ENCODE assay signal across 8 cellular contexts in genomic region chr1:165257969-165258459, GRCh38.
DNase-seq lines count a peak whose midpoint lies in the region; ATAC-seq and TF ChIP-seq lines count a peak whose summit lies in the region.

No MANE protein-coding gene starts in this region.

- H3K4me1 ChIP-seq in HAP-1 (no peaks in the 10 kb centered on the region), SK-N-SH (ENCODE audit: control insufficient read depth in 1 of 2, insufficient read depth in 2 of 2, low read depth in 1 of 2, low read length in 1 of 2) (no peaks in the 10 kb centered on the region; a peak in 1 of 4 replicates), lung (ENCODE audit: control insufficient read depth in 2 of 2, insufficient read depth in 2 of 2, low read length in 2 of 2) (no peaks in the 10 kb centered on the region), tibial nerve (no peaks in the 10 kb centered on the region)

- peak; percentile 59 for TF ChIP-seq RAD21 in SK-N-SH (IDR thresholded peaks at IDR 0.05; ENCODE audit: low read length)

- no peak for TF ChIP-seq EP300 in SK-N-SH (IDR thresholded peaks at IDR 0.05; ENCODE audit: borderline replicate concordance in 1 of 2, low read depth in 1 of 2, low read length in 1 of 2)
- no peak for TF ChIP-seq EP300 in tibial nerve (IDR thresholded peaks at IDR 0.05)

- POLR2A ChIA-PET in SK-N-SH (lab: Yijun Ruan, JAX) = no interaction called here

- H4K20me1 ChIP-seq in SK-N-SH (ENCODE audit: insufficient read depth) = no peaks in the 10 kb centered on the region

- H3K4me2 ChIP-seq in SK-N-SH = no peak overlapping the region

- ATAC-seq in lung (ENCODE audit: insufficient read depth, low FRiP score) (no peak), GM21447 (IDR thresholded peaks at IDR 0.05; ENCODE audit: unreplicated experiment) (no peak)

- in situ Hi-C loops in HAP-1 (cut with MboI; ENCODE audit: low sequenced_read_pairs) = no loop called here

- TF ChIP-seq POLR2A in tibial nerve (IDR thresholded peaks at IDR 0.05) = no peak

- H2AFZ ChIP-seq in SK-N-SH (ENCODE audit: low read depth) = no peak overlapping the region

- CTCF ChIA-PET in SK-N-SH (lab: Yijun Ruan, JAX) = interaction anchor here (0.6 to 3.4 kb wide), 24 partner anchors 10 to 379 kb away, joined by 3 to 14 read pairs (median 4); no protein-coding TSS in a partner anchor

- H3K9me2 ChIP-seq in SK-N-SH = no peaks in the 10 kb centered on the region

- peak; percentile 24 for DNase-seq in GM04504 (ENCODE audit: low read depth)
- peak; percentile 46 to 83 for DNase-seq in HAP-1 (ENCODE audit: low spot score in 2 of 2)
- DNase-seq in NCI-H1092 (lab: John Stamatoyannopoulos, UW) = peak; percentile 93
- peak; percentile 63 for DNase-seq in SK-N-SH
- DNase-seq in ecto neural progenitor cell (ENCODE audit: low spot score) = peak; percentile 87
- peak; percentile 49 for DNase-seq in lung (ENCODE audit: low spot score)
- peak; percentile 59 to 87 for DNase-seq in tibial nerve (ENCODE audit: low spot score in 2 of 2)

- TF ChIP-seq CTCF in SK-N-SH (IDR thresholded peaks at IDR 0.05) (peak; percentile 74), lung (IDR thresholded peaks at IDR 0.05; ENCODE audit: control extremely low read depth, extremely low read depth) (no peak), tibial nerve (IDR thresholded peaks at IDR 0.05) (peak; percentile 23 to 63 (median 26))

- no peak overlapping the region for H3K9ac ChIP-seq in SK-N-SH

- H3K4me3 ChIP-seq in HAP-1 (no peak overlapping the region), SK-N-SH (ENCODE audit: low read depth in 2 of 2, low read length in 1 of 2) (peak overlapping the region in 1 of 2 experiments; percentile 47; a peak in 1 of 4 replicates), lung (no peak overlapping the region), tibial nerve (no peak overlapping the region)

- H3K79me2 ChIP-seq in SK-N-SH (ENCODE audit: insufficient read depth) = no peaks in the 10 kb centered on the region

- H3K27ac ChIP-seq in SK-N-SH (ENCODE audit: low read depth in 2 of 2, low read length in 1 of 2) = no peak overlapping the region
- no peak overlapping the region for H3K27ac ChIP-seq in lung (ENCODE audit: low read depth in 1 of 2, low read length in 1 of 2)
- no peak overlapping the region for H3K27ac ChIP-seq in tibial nerve

- H3K27me3 ChIP-seq in HAP-1 (ENCODE audit: low read depth) (no peaks in the 10 kb centered on the region), SK-N-SH (ENCODE audit: insufficient read depth) (no peaks in the 10 kb centered on the region), lung (ENCODE audit: control insufficient read depth, insufficient read depth) (peaks cover 5% of the 10 kb centered on the region), tibial nerve (no peaks in the 10 kb centered on the region)

- WGBS in SK-N-SH (ENCODE audit: low lambda C conversion rate) = 0% methylated on average over 3 of the region's 3 CpGs
- WGBS in lung, 2 donors = 35 to 40% methylated on average over 3 of the region's 3 CpGs
- WGBS in tibial nerve, 2 donors = 34 to 46% methylated on average over 3 of the region's 3 CpGs

- H3F3A ChIP-seq in SK-N-SH (replicated peaks; ENCODE audit: insufficient read depth) = no peaks in the 10 kb centered on the region

- H3K9me3 ChIP-seq in HAP-1 (no peaks in the 10 kb centered on the region), SK-N-SH (no peaks in the 10 kb centered on the region), lung (ENCODE audit: control insufficient read depth in 2 of 2, insufficient read depth in 1 of 2, low read length in 1 of 2) (peaks cover 0 to 3% of the 10 kb centered on the region in 2 donors), tibial nerve (no peaks in the 10 kb centered on the region)

- H3K36me3 ChIP-seq in HAP-1 (replicated peaks) (no peaks in the 10 kb centered on the region), SK-N-SH (replicated peaks in 1 of 2; ENCODE audit: control insufficient read depth in 1 of 2, insufficient read depth in 2 of 2, low read length in 1 of 2) (no peaks in the 10 kb centered on the region), lung (ENCODE audit: control insufficient read depth in 2 of 2, insufficient read depth in 2 of 2, low read length in 2 of 2) (no peaks in the 10 kb centered on the region), tibial nerve (no peaks in the 10 kb centered on the region)

TF ChIP-seq in SK-N-SH, 30 proteins besides CTCF, POLR2A, EP300 and RAD21:
- TF ChIP-seq GATA2 (CRISPR knock-in tag; IDR thresholded peaks at IDR 0.05) = no peak
- TF ChIP-seq IRF3 (IDR thresholded peaks at IDR 0.05; ENCODE audit: low read depth, low read length) = no peak
- TF ChIP-seq FOXJ3 (CRISPR knock-in tag; IDR thresholded peaks at IDR 0.05) = no peak
- peak; percentile 87 for TF ChIP-seq RFX5 (IDR thresholded peaks at IDR 0.05; ENCODE audit: low read length)
- peak; percentile 53; the same call in 1 of the 2 replicates for TF ChIP-seq NFIC (IDR thresholded peaks at IDR 0.05; ENCODE audit: borderline replicate concordance)
- no peak for TF ChIP-seq TAF1 (IDR thresholded peaks at IDR 0.05; ENCODE audit: borderline replicate concordance, low read depth, low read length)
- peak; percentile 21; the same call in 1 of the 2 replicates for TF ChIP-seq SMC3 (IDR thresholded peaks at IDR 0.05; ENCODE audit: low read depth, low read length)
- TF ChIP-seq TCF12 (IDR thresholded peaks at IDR 0.05) = no peak
- no peak for TF ChIP-seq USF2 (IDR thresholded peaks at IDR 0.05; ENCODE audit: borderline replicate concordance, low read depth, low read length)
- no peak for TF ChIP-seq REST (IDR thresholded peaks at IDR 0.05; ENCODE audit: low read depth, low read length)
- no peak for TF ChIP-seq TEAD4 (IDR thresholded peaks at IDR 0.05; ENCODE audit: borderline replicate concordance, insufficient read depth)
- no peak for TF ChIP-seq EZH2phosphoT487 (IDR thresholded peaks at IDR 0.05; ENCODE audit: borderline replicate concordance, low read depth)
- TF ChIP-seq, protein P1, sequence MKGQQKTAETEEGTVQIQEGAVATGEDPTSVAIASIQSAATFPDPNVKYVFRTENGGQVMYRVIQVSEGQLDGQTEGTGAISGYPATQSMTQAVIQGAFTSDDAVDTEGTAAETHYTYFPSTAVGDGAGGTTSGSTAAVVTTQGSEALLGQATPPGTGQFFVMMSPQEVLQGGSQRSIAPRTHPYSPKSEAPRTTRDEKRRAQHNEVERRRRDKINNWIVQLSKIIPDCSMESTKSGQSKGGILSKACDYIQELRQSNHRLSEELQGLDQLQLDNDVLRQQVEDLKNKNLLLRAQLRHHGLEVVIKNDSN (IDR thresholded peaks at IDR 0.05; ENCODE audit: borderline replicate concordance, low read depth) = no peak

Comparison
In these comparisons a context has a peak if more than half of its experiments do, and no peak if none do; other contexts are left out.
1. DNase-seq: peak in every context shown above with its lines; median percentile 93 in NCI-H1092; 87 in ecto neural progenitor cell; 73 in tibial nerve; 64 in HAP-1; 63 in SK-N-SH; 49 in lung; 24 in GM04504.